1 cellular context compared by ENCODE assay signal in genomic region chr14:31286456-31287293, GRCh38.
TF ChIP-seq lines count a peak whose summit lies in the region.

No MANE protein-coding gene starts in this region.

TF ChIP-seq in HepG2, 621 proteins besides CTCF, POLR2A, EP300 and RAD21 (continued from another document and continues in another):
- TF ChIP-seq GMEB1 (CRISPR knock-in tag; IDR thresholded peaks at IDR 0.05; ENCODE audit: borderline replicate concordance) (peak; percentile 56), ELF4 (CRISPR knock-in tag; IDR thresholded peaks at IDR 0.05; ENCODE audit: borderline replicate concordance) (no peak; the same call in 1 of the 2 replicates), ZNF530 (CRISPR knock-in tag; IDR thresholded peaks at IDR 0.05; ENCODE audit: low read depth) (no peak), HNF4A (CRISPR knock-in tag; IDR thresholded peaks at IDR 0.05) (peak; percentile 40), ATM (IDR thresholded peaks at IDR 0.05; ENCODE audit: borderline replicate concordance) (no peak), ZNF230 (CRISPR knock-in tag; IDR thresholded peaks at IDR 0.05) (peak; percentile 68; the same call in 1 of the 2 replicates), ZNF280B (CRISPR knock-in tag; IDR thresholded peaks at IDR 0.05; ENCODE audit: borderline replicate concordance) (peak; percentile 99), DRAP1 (CRISPR knock-in tag; IDR thresholded peaks at IDR 0.05) (no peak; the same call in 1 of the 2 replicates), ZNF557 (CRISPR knock-in tag; IDR thresholded peaks at IDR 0.05) (peak; percentile 40; the same call in 1 of the 2 replicates), ZNF12 (CRISPR knock-in tag; IDR thresholded peaks at IDR 0.05) (peak; percentile 56; the same call in 1 of the 2 replicates), HOXA3 (CRISPR knock-in tag; IDR thresholded peaks at IDR 0.05) (peak; percentile 63), KLF13 (CRISPR knock-in tag; IDR thresholded peaks at IDR 0.05) (peak; percentile 79), TBP (CRISPR knock-in tag; IDR thresholded peaks at IDR 0.05) (no peak), ZNF232 (CRISPR knock-in tag; IDR thresholded peaks at IDR 0.05; ENCODE audit: borderline replicate concordance) (no peak), AFF4 (CRISPR knock-in tag; IDR thresholded peaks at IDR 0.05) (0 out of 2 replicates have a peak, but pooled peaks have one; percentile 30), ZZZ3 (CRISPR knock-in tag; IDR thresholded peaks at IDR 0.05; ENCODE audit: borderline replicate concordance) (no peak), TCF7 (IDR thresholded peaks at IDR 0.05; ENCODE audit: low read depth) (no peak), ZNF432 (CRISPR knock-in tag; IDR thresholded peaks at IDR 0.05; ENCODE audit: borderline replicate concordance) (peak; percentile 81; the same call in 1 of the 2 replicates), TP53 (CRISPR knock-in tag; conservative IDR thresholded peaks at IDR 0.05) (no peak), RELA (CRISPR knock-in tag; IDR thresholded peaks at IDR 0.05) (0 out of 2 replicates have a peak, but pooled peaks have one; percentile 63), SPEN (CRISPR knock-in tag; IDR thresholded peaks at IDR 0.05; ENCODE audit: low read depth) (peak; percentile 51; the same call in 1 of the 2 replicates), KLF12 (CRISPR knock-in tag; IDR thresholded peaks at IDR 0.05; ENCODE audit: borderline replicate concordance) (no peak), SMAD1 (CRISPR knock-in tag; IDR thresholded peaks at IDR 0.05; ENCODE audit: borderline replicate concordance, low read depth) (peak; percentile 60; the same call in 1 of the 2 replicates), ZNF282 (IDR thresholded peaks at IDR 0.05; ENCODE audit: partially characterized antibody) (no peak), KMT2B (CRISPR knock-in tag; IDR thresholded peaks at IDR 0.05) (0 out of 2 replicates have a peak, but pooled peaks have one; percentile 48), ZNF24 (IDR thresholded peaks at IDR 0.05) (no peak), HINFP (CRISPR knock-in tag; IDR thresholded peaks at IDR 0.05; ENCODE audit: low read depth) (peak; percentile 83), ZBTB7B (CRISPR knock-in tag; IDR thresholded peaks at IDR 0.05) (peak; percentile 46; the same call in 1 of the 2 replicates), CREM (IDR thresholded peaks at IDR 0.05) (no peak), CREM (CRISPR knock-in tag; IDR thresholded peaks at IDR 0.05) (no peak), TEAD3 (CRISPR knock-in tag; optimal IDR thresholded peaks at IDR 0.05; ENCODE audit: borderline replicate concordance) (peak; percentile 97), ZFP91 (CRISPR knock-in tag; IDR thresholded peaks at IDR 0.05; ENCODE audit: borderline replicate concordance) (peak; percentile 85), CBX1 (IDR thresholded peaks at IDR 0.05; ENCODE audit: low read depth) (peak; percentile 87), ZFX (CRISPR knock-in tag; IDR thresholded peaks at IDR 0.05; ENCODE audit: low read depth) (peak; percentile 60), ZFP36 (IDR thresholded peaks at IDR 0.05; ENCODE audit: borderline replicate concordance, low read depth, low read length, partially characterized antibody) (no peak), MYNN (CRISPR knock-in tag; IDR thresholded peaks at IDR 0.05; ENCODE audit: low read depth) (no peak), ZNF30 (CRISPR knock-in tag; IDR thresholded peaks at IDR 0.05) (no peak; the same call in 1 of the 2 replicates), ZNF124 (CRISPR knock-in tag; IDR thresholded peaks at IDR 0.05) (peak; percentile 28; the same call in 1 of the 2 replicates), DR1 (CRISPR knock-in tag; IDR thresholded peaks at IDR 0.05) (no peak; the same call in 1 of the 2 replicates), PTBP1 (IDR thresholded peaks at IDR 0.05; ENCODE audit: low read depth, low read length, poor library complexity, severe bottlenecking) (peak; percentile 34), SOX6 (IDR thresholded peaks at IDR 0.05) (no peak), SOX6 (CRISPR knock-in tag; IDR thresholded peaks at IDR 0.05) (peak; percentile 55), MNT (IDR thresholded peaks at IDR 0.05) (peak; percentile 36; the same call in 1 of the 2 replicates), ZNF574 (CRISPR knock-in tag; IDR thresholded peaks at IDR 0.05) (peak; percentile 81), ATF3 (CRISPR knock-in tag; IDR thresholded peaks at IDR 0.05) (peak; percentile 61; the same call in 1 of the 2 replicates), ZNF414 (CRISPR knock-in tag; IDR thresholded peaks at IDR 0.05) (no peak), U2AF2 (IDR thresholded peaks at IDR 0.05; ENCODE audit: low read depth, low read length) (no peak), FOXK1 (CRISPR knock-in tag; IDR thresholded peaks at IDR 0.05; ENCODE audit: borderline replicate concordance, low read depth) (peak; percentile 26; the same call in 1 of the 2 replicates), MXD3 (CRISPR knock-in tag; IDR thresholded peaks at IDR 0.05) (peak; percentile 92), ZNF589 (CRISPR knock-in tag; conservative IDR thresholded peaks at IDR 0.05) (0 out of 2 replicates have a peak, but pooled peaks have one; percentile 44)
